Comparison of ENCODE assay signal across 1 cellular context in genomic region chr2:172088245-172089004, GRCh38.
TF ChIP-seq lines count a peak whose summit lies in the region.

No MANE protein-coding gene starts in this region.

TF ChIP-seq in GM23338, 12 proteins besides CTCF, POLR2A, EP300 and RAD21 (continued from another document):
- no peak for TF ChIP-seq ZNF462 (CRISPR knock-in tag; IDR thresholded peaks at IDR 0.05)
- TF ChIP-seq EZH2phosphoT487 (IDR thresholded peaks at IDR 0.05; ENCODE audit: unreplicated experiment) = peak; percentile 86
- no peak for TF ChIP-seq NANOG (IDR thresholded peaks at IDR 0.05; ENCODE audit: borderline replicate concordance)
- TF ChIP-seq ZNF114 (CRISPR knock-in tag; IDR thresholded peaks at IDR 0.05) = no peak
- no peak for TF ChIP-seq ETS1 (IDR thresholded peaks at IDR 0.05)
- no peak for TF ChIP-seq POLR2AphosphoS5 (IDR thresholded peaks at IDR 0.05; ENCODE audit: low read depth)
